In genomic region chr5:111278824-111279504, GRCh38 we compare ENCODE assay signal across 8 cellular contexts. TPM values are rescaled to one million over a fixed set of nuclear protein-coding genes. Genes with fewer than 3 reads are reported as not detected.
DNase-seq lines count a peak whose midpoint lies in the region; ATAC-seq and TF ChIP-seq lines count a peak whose summit lies in the region.

No MANE protein-coding gene starts in this region.

- intact Hi-C loops in tibial artery (cut with DNase I; ENCODE audit: low total_unique reads) = loop anchor here (10.0 kb wide), 1 partner anchor 114 kb away; no protein-coding TSS in a partner anchor

- no peaks in the 10 kb centered on the region for H3F3A ChIP-seq in neural progenitor cell (ENCODE audit: low read depth)

- ATAC-seq in HG02759 (IDR thresholded peaks at IDR 0.05; ENCODE audit: unreplicated experiment) = peak; percentile 92
- peak; percentile 90 for ATAC-seq in esophagus mucosa

- TF ChIP-seq CTCF in neural progenitor cell (IDR thresholded peaks at IDR 0.05) = peak; percentile 95
- TF ChIP-seq CTCF in tibial artery (IDR thresholded peaks at IDR 0.05) = peak; percentile 33 to 49

- peak overlapping the region; percentile 81 for H2AFZ ChIP-seq in neural progenitor cell (replicated peaks)

- H3K4me3 Mint-ChIP-seq in neural progenitor cell = no peak overlapping the region

- H3K27ac ChIP-seq in neural progenitor cell = no peak overlapping the region
- no peak overlapping the region for H3K27ac ChIP-seq in tibial artery

- H4K20me1 ChIP-seq in neural progenitor cell (ENCODE audit: low read depth) = no peaks in the 10 kb centered on the region

- H3K27me3 Mint-ChIP-seq in neural progenitor cell (ENCODE audit: insufficient read depth, low read depth) = no peaks in the 10 kb centered on the region

- H3K9ac ChIP-seq in neural progenitor cell = no peak overlapping the region

- peaks cover 6% of the 10 kb centered on the region for H3K4me1 Mint-ChIP-seq in neural progenitor cell

- no peaks in the 10 kb centered on the region for H3K9me3 ChIP-seq in neural progenitor cell (ENCODE audit: low read depth)
- no peaks in the 10 kb centered on the region for H3K9me3 ChIP-seq in tibial artery

- DNase-seq in NOMO-1 (lab: John Stamatoyannopoulos, UW; ENCODE audit: unreplicated experiment in 2 of 2) (peak; percentile 47 to 53), NOMO-1 treated with dmso at 0.1 percent for 144 hours (lab: John Stamatoyannopoulos, UW; ENCODE audit: unreplicated experiment) (no peak), NCI-H2029 (lab: John Stamatoyannopoulos, UW) (peak; percentile 4), neural progenitor cell (ENCODE audit: low spot score) (peak; percentile 82), tibial artery (peak; percentile 38 to 67)
- peak; percentile 75 for DNase-seq in activated CD8-positive, alpha-beta memory T cell treated with anti-CD3 and anti-CD28 coated beads, Interleukin-2, amount 50 U/mL, for 1 hour (ENCODE audit: extremely low read depth)

- no peak overlapping the region for H3K4me2 ChIP-seq in neural progenitor cell

- H3K4me3 ChIP-seq in neural progenitor cell (no peak overlapping the region), tibial artery (no peak overlapping the region)

- H3K4me1 ChIP-seq in neural progenitor cell (no peaks in the 10 kb centered on the region), tibial artery (no peaks in the 10 kb centered on the region)

- no peaks in the 10 kb centered on the region for H3K36me3 Mint-ChIP-seq in neural progenitor cell

- H3K27me3 ChIP-seq in neural progenitor cell (no peaks in the 10 kb centered on the region), tibial artery (no peaks in the 10 kb centered on the region)

- no peak overlapping the region for H3K27ac Mint-ChIP-seq in neural progenitor cell

- H3K36me3 ChIP-seq in neural progenitor cell (no peaks in the 10 kb centered on the region), tibial artery (no peaks in the 10 kb centered on the region)

- H3K9me3 Mint-ChIP-seq in neural progenitor cell = no peaks in the 10 kb centered on the region

- H3K79me2 ChIP-seq in neural progenitor cell (ENCODE audit: low read depth) = no peaks in the 10 kb centered on the region

RNA-seq across cellular contexts. Expression of gene CAMK4, which starts 54.8 kb away (rescaled TPM):
- total RNA-seq in esophagus mucosa = 1.6 TPM
- total RNA-seq in neural progenitor cell (ENCODE audit: low replicate concordance) = 3.3 and 5.0 TPM in 2 replicates
